ENCODE assay signal across 32 cellular contexts in genomic region chr9:135759676-135760300, GRCh38. TPM values are rescaled to one million over a fixed set of nuclear protein-coding genes. Genes with fewer than 3 reads are reported as not detected.
"Had no signal": no experiment of that assay in that cellular context is flagged by ENCODE, and none has a peak within 500 bp of the region (broad histone marks: within the 10 kb centered on the region; RNA-seq: fewer than 3 reads in every experiment).

No MANE protein-coding gene starts in this region.

- DNase-seq: naive thymus-derived CD8-positive, alpha-beta T cell; nephron progenitor cell; occipital lobe; ovary; posterior cingulate gyrus; psoas muscle; right cardiac atrium; spleen; stimulated activated CD4-positive, alpha-beta T cell treated with anti-CD3 and anti-CD28 coated beads, Interleukin-12 subunit alpha, Interleukin-12 subunit beta, amount 100 ng/mL, for 4 hours; stimulated activated CD4-positive, alpha-beta T cell treated with anti-CD3 and anti-CD28 coated beads, Interleukin-1b, Interleukin-23, amount 100 ng/mL, for 48 hours; stimulated activated CD4-positive, alpha-beta T cell treated with anti-CD3 and anti-CD28 coated beads, Interleukin-4, amount 100 ng/mL, for 1 hour; stimulated activated CD4-positive, alpha-beta T cell treated with anti-CD3 and anti-CD28 coated beads, Interleukin-4, amount 100 ng/mL, for 4 hours; stimulated activated CD8-positive, alpha-beta memory T cell treated with anti-CD3 and anti-CD28 coated beads, Interleukin-4, amount 100 ng/mL, for 48 hours; stimulated activated naive B cell treated with anti-CD40 and anti-IgM and Interleukin-4, amounts not matched to agents 10 μg/mL and 1 μg/mL and 100 μg/mL, for 72 hours; stimulated activated naive CD4-positive, alpha-beta T cell treated with Interleukin-2 at 50 U/mL for 16 hours; stomach; thyroid gland; trophoblast cell had no signal

- H3K27ac ChIP-seq: ovary, parathyroid adenoma, psoas muscle, skin epidermis, spleen, stomach, thoracic aorta, thyroid gland, tibial nerve, upper lobe of left lung, vagina had no signal

- H3K9ac ChIP-seq: parathyroid adenoma had no signal

- H3K4me3 Mint-ChIP-seq: naive thymus-derived CD8-positive, alpha-beta T cell; natural killer cell treated with Interleukin-12 subunit alpha and Interleukin-12 subunit beta and Interleukin-15 and Interleukin-18, amount 100 ng/mL, for 72 hours; nephron progenitor cell; neural crest cell; stimulated activated naive B cell treated with anti-CD40 and anti-IgM and Interleukin-4, amounts not matched to agents 10 μg/mL and 1 μg/mL and 100 μg/mL, for 72 hours had no signal

- H3K4me1 ChIP-seq: parathyroid adenoma, spleen, stomach, thyroid gland, tibial nerve, upper lobe of left lung, vagina had no signal

- H3K27ac Mint-ChIP-seq: naive thymus-derived CD8-positive, alpha-beta T cell; natural killer cell treated with Interleukin-12 subunit alpha and Interleukin-12 subunit beta and Interleukin-15 and Interleukin-18, amount 100 ng/mL, for 72 hours; progenitor cell of endocrine pancreas; stimulated activated naive B cell treated with anti-CD40 and anti-IgM and Interleukin-4, amounts not matched to agents 10 μg/mL and 1 μg/mL and 100 μg/mL, for 72 hours had no signal

- H3K4me1 Mint-ChIP-seq: naive thymus-derived CD8-positive, alpha-beta T cell; neural crest cell; stimulated activated naive B cell treated with anti-CD40 and anti-IgM and Interleukin-4, amounts not matched to agents 10 μg/mL and 1 μg/mL and 100 μg/mL, for 72 hours had no signal

- ATAC-seq: naive thymus-derived CD8-positive, alpha-beta T cell; natural killer cell treated with Interleukin-12 subunit alpha and Interleukin-12 subunit beta and Interleukin-15 and Interleukin-18, amount 100 ng/mL, for 72 hours; psoas muscle; right cardiac atrium; sciatic nerve; stimulated activated naive B cell treated with anti-CD40 and anti-IgM and Interleukin-4, amounts not matched to agents 10 μg/mL and 1 μg/mL and 100 μg/mL, for 72 hours had no signal

- H3K27me3 Mint-ChIP-seq: natural killer cell treated with Interleukin-12 subunit alpha and Interleukin-12 subunit beta and Interleukin-15 and Interleukin-18, amount 100 ng/mL, for 72 hours; progenitor cell of endocrine pancreas; stimulated activated naive B cell treated with anti-CD40 and anti-IgM and Interleukin-4, amounts not matched to agents 10 μg/mL and 1 μg/mL and 100 μg/mL, for 72 hours had no signal

- FAIRE-seq: urothelium cell line had no signal

- H3K4me2 ChIP-seq: smooth muscle cell had no signal

- H3K36me3 Mint-ChIP-seq: naive thymus-derived CD8-positive, alpha-beta T cell; natural killer cell treated with Interleukin-12 subunit alpha and Interleukin-12 subunit beta and Interleukin-15 and Interleukin-18, amount 100 ng/mL, for 72 hours; stimulated activated naive B cell treated with anti-CD40 and anti-IgM and Interleukin-4, amounts not matched to agents 10 μg/mL and 1 μg/mL and 100 μg/mL, for 72 hours had no signal

- H3K4me3 ChIP-seq: ovary, psoas muscle, skin epidermis, smooth muscle cell, spleen, stomach, thoracic aorta, thyroid gland, tibial nerve, upper lobe of left lung, vagina had no signal

- H3K36me3 ChIP-seq: ovary, stomach, thoracic aorta, thyroid gland, tibial nerve, upper lobe of left lung, vagina had no signal

- H3K27me3 ChIP-seq: ovary, spleen, thyroid gland, tibial nerve, upper lobe of left lung, vagina had no signal

- H2AFZ ChIP-seq: parathyroid adenoma had no signal

- H3K9me3 ChIP-seq: ovary, psoas muscle, thoracic aorta, thyroid gland, upper lobe of left lung, vagina had no signal

- H3K9me3 Mint-ChIP-seq: natural killer cell treated with Interleukin-12 subunit alpha and Interleukin-12 subunit beta and Interleukin-15 and Interleukin-18, amount 100 ng/mL, for 72 hours; nephron progenitor cell; neural crest cell had no signal

- H3K79me2 ChIP-seq: parathyroid adenoma had no signal

RNA-seq across cellular contexts. Expression of gene KCNT1, which starts 57.8 kb away (rescaled TPM):
- total RNA-seq: naive thymus-derived CD8-positive, alpha-beta T cell; natural killer cell treated with Interleukin-12 subunit alpha and Interleukin-12 subunit beta and Interleukin-15 and Interleukin-18, amount 100 ng/mL, for 72 hours; osteoblast; progenitor cell of endocrine pancreas; renal cortical epithelial cell; smooth muscle cell; vagina had no signal
- polyA plus RNA-seq: naive thymus-derived CD8-positive, alpha-beta T cell; smooth muscle cell had no signal
